19 cellular contexts compared by ENCODE assay signal in the genomic region with DNA sequence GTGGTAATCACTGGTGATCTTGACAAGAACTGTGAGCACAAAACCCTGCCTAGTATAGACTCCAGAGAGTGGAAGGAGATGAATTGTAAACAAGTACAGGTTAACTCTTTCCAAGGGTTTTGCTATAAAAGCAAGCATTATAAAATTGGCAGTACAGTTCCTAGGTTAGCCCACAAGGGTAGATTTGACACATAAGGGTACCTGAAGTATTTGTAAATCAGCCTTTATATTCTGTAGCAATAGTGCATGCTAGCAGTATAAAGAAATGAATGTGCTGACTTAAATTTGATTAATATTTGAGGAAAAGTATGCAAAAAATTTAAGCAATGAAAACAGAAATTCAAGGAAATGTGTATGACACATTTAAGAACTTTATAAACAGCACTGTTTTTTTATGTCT. TPM values are rescaled to one million over a fixed set of nuclear protein-coding genes. Genes with fewer than 3 reads are reported as not detected.
DNase-seq lines count a peak whose midpoint lies in the region; ATAC-seq and TF ChIP-seq lines count a peak whose summit lies in the region.
"Had no signal": no experiment of that assay in that cellular context is flagged by ENCODE, and none has a peak within 500 bp of the region (broad histone marks: within the 10 kb centered on the region; RNA-seq: fewer than 3 reads in every experiment).

No MANE protein-coding gene starts in this region.

- peaks cover 56% of the 10 kb centered on the region for H3K36me3 Mint-ChIP-seq in activated T-cell treated with anti-CD3 and anti-CD28 coated beads, Interleukin-2, amount 50 U/mL, for 24 hours (ENCODE audit: low read depth)
- H3K36me3 Mint-ChIP-seq in HFFc6 (ENCODE audit: low read depth) (peaks cover 24% of the 10 kb centered on the region), endodermal cell (ENCODE audit: low read depth) (peaks cover 25% of the 10 kb centered on the region), osteocyte (ENCODE audit: unreplicated experiment) (peaks cover 11% of the 10 kb centered on the region)

- peak overlapping the region; percentile 79 for H3K27ac Mint-ChIP-seq in activated T-cell treated with anti-CD3 and anti-CD28 coated beads, Interleukin-2, amount 50 U/mL, for 24 hours
- H3K27ac Mint-ChIP-seq in HFFc6 (0 out of 2 replicates have a peak overlapping the region, but pooled peaks have one; percentile 9), endodermal cell (no peak overlapping the region), osteocyte (ENCODE audit: unreplicated experiment) (peak overlapping the region; percentile 44)
- H3K27ac Mint-ChIP-seq: stimulated activated memory B cell treated with anti-CD40 and anti-IgM and Interleukin-4, amounts not matched to agents 10 μg/mL and 1 μg/mL and 100 μg/mL, for 72 hours had no signal

- peaks cover 5% of the 10 kb centered on the region for H3K9me3 ChIP-seq in endodermal cell (ENCODE audit: control insufficient read depth, low read length)
- H3K9me3 ChIP-seq: thyroid gland had no signal

- peaks cover 74% of the 10 kb centered on the region for H3K4me1 Mint-ChIP-seq in activated T-cell treated with anti-CD3 and anti-CD28 coated beads, Interleukin-2, amount 50 U/mL, for 24 hours (ENCODE audit: low read depth)
- H3K4me1 Mint-ChIP-seq in HFFc6 (ENCODE audit: low read depth), result peaks cover 57% of the 10 kb centered on the region
- H3K4me1 Mint-ChIP-seq in endodermal cell, result no peaks in the 10 kb centered on the region
- H3K4me1 Mint-ChIP-seq in osteocyte (ENCODE audit: unreplicated experiment), result peaks cover 35% of the 10 kb centered on the region

- H3K27ac ChIP-seq in endodermal cell (ENCODE audit: low read depth, low read length), result no peak overlapping the region
- H3K27ac ChIP-seq: thyroid gland, VCaP had no signal

- H3K27me3 Mint-ChIP-seq in activated T-cell treated with anti-CD3 and anti-CD28 coated beads, Interleukin-2, amount 50 U/mL, for 24 hours, result no peaks in the 10 kb centered on the region
- H3K27me3 Mint-ChIP-seq in HFFc6 (ENCODE audit: insufficient read depth) (no peaks in the 10 kb centered on the region; the same call in 1 of the 2 replicates), endodermal cell (ENCODE audit: insufficient read depth) (no peaks in the 10 kb centered on the region), osteocyte (ENCODE audit: unreplicated experiment) (no peaks in the 10 kb centered on the region)
- H3K27me3 Mint-ChIP-seq: IgD-negative memory B cell; stimulated activated memory B cell treated with anti-CD40 and anti-IgM and Interleukin-4, amounts not matched to agents 10 μg/mL and 1 μg/mL and 100 μg/mL, for 72 hours had no signal

- TF ChIP-seq CTCF in HFFc6 (IDR thresholded peaks at IDR 0.05), result peak; percentile 23; the same call in 1 of the 2 replicates
- TF ChIP-seq CTCF in endodermal cell (conservative IDR thresholded peaks at IDR 0.05), result peak; percentile 44
- TF ChIP-seq CTCF in osteocyte (IDR thresholded peaks at IDR 0.05), result no peak

- no peak overlapping the region for H3K4me3 Mint-ChIP-seq in activated T-cell treated with anti-CD3 and anti-CD28 coated beads, Interleukin-2, amount 50 U/mL, for 24 hours
- no peak overlapping the region for H3K4me3 Mint-ChIP-seq in HFFc6
- no peak overlapping the region for H3K4me3 Mint-ChIP-seq in endodermal cell
- no peak overlapping the region for H3K4me3 Mint-ChIP-seq in osteocyte (ENCODE audit: unreplicated experiment)
- H3K4me3 Mint-ChIP-seq: IgD-negative memory B cell; stimulated activated memory B cell treated with anti-CD40 and anti-IgM and Interleukin-4, amounts not matched to agents 10 μg/mL and 1 μg/mL and 100 μg/mL, for 72 hours had no signal

- H3K9ac ChIP-seq in endodermal cell (ENCODE audit: extremely low read depth, low read length, poor library complexity, severe bottlenecking), result no peak overlapping the region

- no peaks in the 10 kb centered on the region for H3K4me1 ChIP-seq in endodermal cell (ENCODE audit: control insufficient read depth, insufficient read depth, low read length)

- H3K36me3 ChIP-seq in endodermal cell (ENCODE audit: control insufficient read depth, insufficient read depth, low read length), result peaks cover 29% of the 10 kb centered on the region

- no peak for DNase-seq in activated T-cell treated with anti-CD3 and anti-CD28 coated beads, Interleukin-2, amount 50 U/mL, for 24 hours
- DNase-seq in activated T-cell treated with anti-CD3 and anti-CD28 coated beads for 4 hours (no peak), HFFc6 (peak; percentile 18), endodermal cell (no peak), osteocyte (ENCODE audit: extremely low spot score, unreplicated experiment) (no peak)
- DNase-seq in activated CD4-positive, alpha-beta T cell treated with anti-CD3 and anti-CD28 coated beads, Interleukin-2, amount 50 U/mL, for 4 hours, result no peak
- DNase-seq: caudate nucleus; DND-41; effector CD8-positive, alpha-beta T cell; kidney; mesendoderm; NCI-H1048; NCI-H524 treated with DMSO at 0.1 percent for 48 hours; thyroid gland had no signal

- no peaks in the 10 kb centered on the region for H3K9me3 Mint-ChIP-seq in activated T-cell treated with anti-CD3 and anti-CD28 coated beads, Interleukin-2, amount 50 U/mL, for 24 hours
- H3K9me3 Mint-ChIP-seq in HFFc6, result no peaks in the 10 kb centered on the region
- H3K9me3 Mint-ChIP-seq in endodermal cell, result no peaks in the 10 kb centered on the region
- H3K9me3 Mint-ChIP-seq in osteocyte (ENCODE audit: unreplicated experiment), result peaks cover 4% of the 10 kb centered on the region
- H3K9me3 Mint-ChIP-seq: IgD-negative memory B cell; stimulated activated memory B cell treated with anti-CD40 and anti-IgM and Interleukin-4, amounts not matched to agents 10 μg/mL and 1 μg/mL and 100 μg/mL, for 72 hours had no signal

- ATAC-seq in GM21528 (IDR thresholded peaks at IDR 0.05; ENCODE audit: low FRiP score, unreplicated experiment) (no peak), GM21825 (IDR thresholded peaks at IDR 0.05; ENCODE audit: unreplicated experiment) (no peak)
- ATAC-seq: stimulated activated memory B cell treated with anti-CD40 and anti-IgM and Interleukin-4, amounts not matched to agents 10 μg/mL and 1 μg/mL and 100 μg/mL, for 72 hours had no signal

- no peak overlapping the region for H3K4me3 ChIP-seq in endodermal cell (ENCODE audit: low read length)
- H3K4me3 ChIP-seq: thyroid gland had no signal

- no peaks in the 10 kb centered on the region for H3K27me3 ChIP-seq in endodermal cell (ENCODE audit: control insufficient read depth, insufficient read depth, low read length, poor library complexity, severe bottlenecking)
- H3K27me3 ChIP-seq: thyroid gland had no signal

RNA-seq across cellular contexts. Expression of a gene that starts 42.4 kb away (rescaled TPM):
- 10 to 100 TPM; 45.0 to 63.7 (median 52.1) TPM for total RNA-seq in HFFc6 (2021; fragmentation: NEBNext Ultra II Directional; extraction: Animal tissue kit (Norgen Biotek cat#: 25700))
- total RNA-seq in endodermal cell (10 to 100 TPM; 80.2 to 83.7 TPM), osteocyte (75.3 and 80.3 TPM in 2 replicates)
- 86.8 TPM for polyA plus RNA-seq in endodermal cell (2013, experiment 1 of 2)
- polyA plus RNA-seq in endodermal cell (2013, experiment 2 of 2), result 81.4 TPM
